In the genomic region with DNA sequence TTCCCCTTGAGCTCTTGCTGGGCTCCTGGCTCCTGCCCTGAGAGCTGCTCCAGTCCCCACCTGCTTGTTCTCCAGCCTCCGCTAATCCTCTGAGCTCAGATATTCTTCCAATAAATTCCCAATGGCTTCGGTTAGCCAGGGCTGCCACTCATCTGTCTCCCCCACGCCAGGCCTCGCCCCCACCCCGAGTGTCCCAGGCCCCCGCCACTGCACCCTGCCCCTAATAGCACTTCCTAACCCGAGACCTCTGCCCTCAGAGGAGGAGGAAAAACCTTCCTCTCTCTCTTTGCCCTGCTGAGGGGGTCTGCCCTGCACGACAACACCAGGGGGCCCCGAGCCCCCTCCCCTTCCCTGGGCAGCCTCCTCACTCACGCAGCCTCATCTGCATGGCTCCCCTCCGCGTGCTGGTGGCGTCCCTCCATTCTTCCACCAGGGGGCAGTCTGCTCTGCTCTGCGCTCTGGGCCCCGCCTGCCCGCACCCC, we compare ENCODE assay signal across 7 cellular contexts. TPM values are rescaled to one million over a fixed set of nuclear protein-coding genes. Genes with fewer than 3 reads are reported as not detected.
A peak's percentile ranks its signal among the peaks of the same experiment; 100 is the strongest.
DNase-seq lines count a peak whose midpoint lies in the region; ATAC-seq and TF ChIP-seq lines count a peak whose summit lies in the region.
"Had no signal": no experiment of that assay in that cellular context is flagged by ENCODE, and none has a peak within 500 bp of the region (broad histone marks: within the 10 kb centered on the region; RNA-seq: fewer than 3 reads in every experiment).

No MANE protein-coding gene starts in this region.

- peak; percentile 68 for TF ChIP-seq CTCF in GM12873 (IDR thresholded peaks at IDR 0.05; ENCODE audit: insufficient read depth, low read depth, low read length, missing control alignments)

- DNase-seq in SK-MEL-5 (ENCODE audit: low read depth, low spot score) = peak; percentile 64
- peak; percentile 60 to 64 for DNase-seq in erythroblast (lab: John Stamatoyannopoulos, UW)
- peak; percentile 63 for DNase-seq in stimulated activated CD4-positive, alpha-beta T cell treated with anti-CD3 and anti-CD28 coated beads, Interleukin-4, amount 100 ng/mL, for 1 hour
- no peak for DNase-seq in dedifferentiated amniotic fluid mesenchymal stem cell (ENCODE audit: extremely low spot score)

- no peak for TF ChIP-seq POLR2A in erythroblast (IDR thresholded peaks at IDR 0.05; ENCODE audit: low read length)

- no peak for ATAC-seq in HG03457 (IDR thresholded peaks at IDR 0.05; ENCODE audit: unreplicated experiment)

- in situ Hi-C loops in SK-MEL-5 (cut with HindIII; ENCODE audit: low pct_unique_long_range_greater_than_20kb, low sequenced_read_pairs) = no loop called here

RNA-seq across cellular contexts. Expression of a gene that starts 5.4 kb away (rescaled TPM):
- 0.05 and 0.21 TPM in 2 replicates for total RNA-seq in SK-MEL-5 (2014; rRNA removed; shearing (Covaris generic))
- 0.11 TPM in 1 of 2 replicates, not detected in the other for polyA plus RNA-seq in SK-MEL-5 (2015; cell fraction: cytosol; rRNA removed)
- 0.07 TPM in 1 of 2 replicates, not detected in the other for polyA plus RNA-seq in SK-MEL-5 (2015; cell fraction: nucleus; rRNA removed)
- total RNA-seq: T-helper 2 cell treated with Interferon-gamma antibody and Interleukin-4, amounts not matched to agents 100 ng/mL and 5 ng/mL, for 36 hours had no signal

RNA-seq across cellular contexts. Expression of a gene that starts 11.7 kb away (rescaled TPM):
- not detected in 2 replicates for total RNA-seq in SK-MEL-5 (2014; rRNA removed; shearing (Covaris generic))
- polyA plus RNA-seq in SK-MEL-5 (2015; cell fraction: cytosol; rRNA removed) = not detected in 2 replicates
- polyA plus RNA-seq in SK-MEL-5 (2015; cell fraction: nucleus; rRNA removed) = not detected in 2 replicates
- total RNA-seq: T-helper 2 cell treated with Interferon-gamma antibody and Interleukin-4, amounts not matched to agents 100 ng/mL and 5 ng/mL, for 36 hours had no signal

RNA-seq across cellular contexts. Expression of a gene that starts 21.4 kb away (rescaled TPM):
- 47.1 and 50.8 TPM in 2 replicates for total RNA-seq in SK-MEL-5 (2014; rRNA removed; shearing (Covaris generic))
- polyA plus RNA-seq in SK-MEL-5 (2015; cell fraction: cytosol; rRNA removed) = 62.0 and 81.0 TPM in 2 replicates
- polyA plus RNA-seq in SK-MEL-5 (2015; cell fraction: nucleus; rRNA removed) = 22.1 and 73.1 TPM in 2 replicates

RNA-seq across cellular contexts. Expression of a gene that starts 21.4 kb away (rescaled TPM):
- total RNA-seq in SK-MEL-5 (2014; rRNA removed; shearing (Covaris generic)) = not detected in 2 replicates
- polyA plus RNA-seq in SK-MEL-5 (2015; cell fraction: cytosol; rRNA removed) = not detected in 2 replicates
- polyA plus RNA-seq in SK-MEL-5 (2015; cell fraction: nucleus; rRNA removed) = not detected in 2 replicates
- total RNA-seq: T-helper 2 cell treated with Interferon-gamma antibody and Interleukin-4, amounts not matched to agents 100 ng/mL and 5 ng/mL, for 36 hours had no signal

RNA-seq across cellular contexts. Expression of a gene that starts 26.4 kb away (rescaled TPM):
- 0.08 and 0.42 TPM in 2 replicates for total RNA-seq in SK-MEL-5 (2014; rRNA removed; shearing (Covaris generic))
- 0.32 TPM in 1 of 2 replicates, not detected in the other for polyA plus RNA-seq in SK-MEL-5 (2015; cell fraction: cytosol; rRNA removed)
- 2.2 TPM in 1 of 2 replicates, not detected in the other for polyA plus RNA-seq in SK-MEL-5 (2015; cell fraction: nucleus; rRNA removed)
